Comparison of ENCODE assay signal across 22 cellular contexts in the genomic region with DNA sequence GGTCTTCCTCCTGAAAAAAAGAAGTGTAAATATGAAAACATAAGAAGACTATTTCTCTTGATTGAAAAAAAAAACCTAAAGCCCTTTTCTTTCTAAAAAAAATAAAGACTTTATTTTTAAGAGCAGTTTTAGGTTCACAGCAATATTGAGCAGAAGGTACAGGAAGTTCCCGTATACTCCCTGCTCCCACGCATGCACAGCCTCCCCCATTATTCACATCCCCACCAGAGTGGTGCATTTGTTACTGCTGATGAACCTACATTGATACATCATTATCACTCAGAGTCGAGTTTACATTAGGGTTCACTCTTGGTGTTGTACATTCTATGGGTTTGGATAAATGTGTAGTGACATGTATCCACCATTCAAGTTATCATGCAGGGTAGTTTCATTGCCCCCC.
"Had no signal": no experiment of that assay in that cellular context is flagged by ENCODE, and none has a peak within 500 bp of the region (broad histone marks: within the 10 kb centered on the region; RNA-seq: fewer than 3 reads in every experiment).

No MANE protein-coding gene starts in this region.

- ATAC-seq: activated naive CD4-positive, alpha-beta T cell treated with anti-CD3 and anti-CD28 coated beads, Interleukin-2, amount 50 U/mL, for 72 hours; activated T-cell treated with anti-CD3 and anti-CD28 coated beads, Interleukin-2, amount 50 U/mL, for 72 hours; left cardiac atrium; left ventricle myocardium superior; natural killer cell had no signal

- H3K27ac ChIP-seq: colonic mucosa, neural progenitor cell, transverse colon had no signal

- H3K36me3 Mint-ChIP-seq: natural killer cell, neural progenitor cell had no signal

- H3K27me3 Mint-ChIP-seq: activated B cell treated with CpG ODN at 0.5 μM for 24 hours had no signal

- H3K4me3 Mint-ChIP-seq: activated B cell treated with CpG ODN at 0.5 μM for 24 hours; natural killer cell; neural progenitor cell; T-helper 2 cell treated with Interferon-gamma antibody and Interleukin-4, amounts not matched to agents 5 μg/mL and 100 μg/mL, for 36 hours had no signal

- H3K27me3 ChIP-seq: colonic mucosa, dorsolateral prefrontal cortex, neural progenitor cell, transverse colon had no signal

- H3K4me3 ChIP-seq: colonic mucosa, dorsolateral prefrontal cortex, neural progenitor cell, transverse colon had no signal

- H3K27ac Mint-ChIP-seq: activated B cell treated with CpG ODN at 0.5 μM for 24 hours; activated naive CD4-positive, alpha-beta T cell treated with anti-CD3 and anti-CD28 coated beads, Interleukin-2, amount 50 U/mL, for 72 hours; activated T-cell treated with anti-CD3 and anti-CD28 coated beads, Interleukin-2, amount 50 U/mL, for 72 hours; natural killer cell; neural progenitor cell; T-helper 2 cell treated with Interferon-gamma antibody and Interleukin-4, amounts not matched to agents 5 μg/mL and 100 μg/mL, for 36 hours had no signal

- DNase-seq: activated B cell treated with CpG ODN at 0.5 μM for 24 hours; activated CD4-positive, alpha-beta T cell treated with anti-CD3 and anti-CD28 coated beads, Interleukin-2, amount 50 U/mL, for 1 hour; activated naive CD4-positive, alpha-beta T cell; activated T-cell treated with anti-CD3 and anti-CD28 coated beads for 4 hours; activated T-cell treated with anti-CD3 and anti-CD28 coated beads, Interleukin-2, amount 50 U/mL, for 72 hours; cerebellar nuclear complex; colonic mucosa; dorsolateral prefrontal cortex; effector memory CD4-positive, alpha-beta T cell; hippocampal formation; left cardiac atrium; left ventricle myocardium superior; natural killer cell; occipital lobe; right cardiac atrium; stimulated activated CD4-positive, alpha-beta T cell treated with anti-CD3 and anti-CD28 coated beads, Interleukin-15, amount 100 ng/mL, for 24 hours; stimulated activated CD4-positive, alpha-beta T cell treated with anti-CD3 and anti-CD28 coated beads, Interleukin-2, amount 100 ng/mL, for 24 hours; stimulated activated naive CD4-positive, alpha-beta T cell; transverse colon had no signal

- H3K9me3 ChIP-seq: colonic mucosa, transverse colon had no signal

- H3K4me1 ChIP-seq: colonic mucosa, neural progenitor cell, transverse colon had no signal

- H3K36me3 ChIP-seq: colonic mucosa, neural progenitor cell, transverse colon had no signal

- H3K4me1 Mint-ChIP-seq: activated B cell treated with CpG ODN at 0.5 μM for 24 hours, neural progenitor cell had no signal

- H3K9me3 Mint-ChIP-seq: natural killer cell had no signal
